16 cellular contexts compared by ENCODE assay signal in the genomic region with DNA sequence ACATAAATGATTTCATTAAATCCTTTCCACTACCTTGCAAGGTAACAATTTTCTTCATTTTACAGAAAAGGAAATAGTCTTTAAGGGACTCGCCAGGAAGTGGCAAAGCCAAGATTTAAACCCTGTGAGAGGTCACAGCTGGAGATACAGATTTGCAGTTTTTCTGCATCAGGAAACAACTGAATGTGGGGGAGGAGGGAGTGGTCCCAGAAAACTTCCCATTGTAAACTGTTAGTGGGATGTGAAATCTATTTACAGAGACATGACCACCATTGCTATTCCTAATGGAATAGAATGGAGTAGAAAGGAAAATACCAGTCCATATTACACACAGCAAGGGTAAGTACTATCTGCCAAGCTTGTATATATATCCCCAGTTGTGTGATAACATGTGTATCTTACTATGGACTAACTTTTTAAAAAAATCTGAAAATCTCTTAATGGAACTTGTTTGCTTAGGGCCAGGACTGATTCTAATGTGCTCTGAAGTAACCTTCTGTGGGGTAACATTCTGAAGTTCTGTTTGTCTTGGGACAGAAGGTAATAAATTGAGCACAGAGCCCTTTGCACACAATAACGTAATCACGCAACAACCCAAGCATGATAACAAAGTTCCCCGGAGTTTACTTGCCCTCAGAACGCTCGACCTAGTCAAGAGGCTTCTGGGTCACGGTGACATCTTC. TPM values are rescaled to one million over a fixed set of nuclear protein-coding genes. Genes with fewer than 3 reads are reported as not detected.
DNase-seq lines count a peak whose midpoint lies in the region; ATAC-seq and TF ChIP-seq lines count a peak whose summit lies in the region.
"Had no signal": no experiment of that assay in that cellular context is flagged by ENCODE, and none has a peak within 500 bp of the region (broad histone marks: within the 10 kb centered on the region; RNA-seq: fewer than 3 reads in every experiment).

No MANE protein-coding gene starts in this region.

- H3K4me1 ChIP-seq in endodermal cell (ENCODE audit: control insufficient read depth, insufficient read depth, low read length) (peaks cover 48% of the 10 kb centered on the region), mesenchymal stem cell (ENCODE audit: control insufficient read depth, insufficient read depth, low read depth, low read length) (peaks cover 47% of the 10 kb centered on the region), tibial artery (peaks cover 0 to 73% (median 63%) of the 10 kb centered on the region in 4 donors)

- no peaks in the 10 kb centered on the region for H3K27me3 ChIP-seq in endodermal cell (ENCODE audit: control insufficient read depth, insufficient read depth, low read length, poor library complexity, severe bottlenecking)
- no peaks in the 10 kb centered on the region for H3K27me3 ChIP-seq in mesenchymal stem cell (ENCODE audit: control insufficient read depth in 1 of 2, insufficient read depth in 1 of 2, low read length in 2 of 2)
- no peaks in the 10 kb centered on the region for H3K27me3 ChIP-seq in tibial artery
- H3K27me3 ChIP-seq: left lung had no signal

- peaks cover 63% of the 10 kb centered on the region for H3K4me1 Mint-ChIP-seq in endodermal cell

- peak overlapping the region; percentile 29 for H2BK15ac ChIP-seq in mesenchymal stem cell (ENCODE audit: low read depth, poor library complexity, severe bottlenecking)

- 78 to 92% methylated on average over 6 to 7 of the region's 7 CpGs for WGBS in endodermal cell (ENCODE audit: insufficient coverage in 1 of 2, insufficient read length in 1 of 2), 2 experiments
- WGBS in mesenchymal stem cell = 57% methylated on average over 7 of the region's 7 CpGs

- peak overlapping the region; percentile 76 for H3K27ac Mint-ChIP-seq in endodermal cell
- H3K27ac Mint-ChIP-seq: activated naive CD8-positive, alpha-beta T cell treated with anti-CD3 and anti-CD28 coated beads for 36 hours; stimulated activated memory B cell treated with anti-CD40 and anti-IgM and Interleukin-4, amounts not matched to agents 10 μg/mL and 1 μg/mL and 100 μg/mL, for 72 hours had no signal

- H2BK5ac ChIP-seq in mesenchymal stem cell (ENCODE audit: low read depth, low read length, poor library complexity, severe bottlenecking) = no peak overlapping the region

- H3K27ac ChIP-seq in endodermal cell (ENCODE audit: low read depth, low read length) (no peak overlapping the region), mesenchymal stem cell (ENCODE audit: low read length, poor library complexity, severe bottlenecking) (peak overlapping the region; percentile 24), tibial artery (peak overlapping the region; percentile 72 to 78)
- H3K27ac ChIP-seq: HL-60, left lung had no signal

- H3K9me3 Mint-ChIP-seq in endodermal cell = peaks cover 32% of the 10 kb centered on the region

- no peak for ATAC-seq in HG03045 (IDR thresholded peaks at IDR 0.05; ENCODE audit: unreplicated experiment)
- ATAC-seq in HG03469 (IDR thresholded peaks at IDR 0.05; ENCODE audit: unreplicated experiment) = no peak
- ATAC-seq: left lung; Panc1; stimulated activated memory B cell treated with anti-CD40 and anti-IgM and Interleukin-4, amounts not matched to agents 10 μg/mL and 1 μg/mL and 100 μg/mL, for 72 hours had no signal

- H2BK120ac ChIP-seq in mesenchymal stem cell (ENCODE audit: low read depth, low read length) = no peak overlapping the region

- H3K18ac ChIP-seq in mesenchymal stem cell (ENCODE audit: low read depth in 1 of 2, low read length in 2 of 2) = peak overlapping the region in 1 of 2 experiments; percentile 2

- no peaks in the 10 kb centered on the region for H3K79me1 ChIP-seq in mesenchymal stem cell (replicated peaks; ENCODE audit: low read length, poor library complexity, severe bottlenecking)

- peaks cover 2% of the 10 kb centered on the region for H3K27me3 Mint-ChIP-seq in endodermal cell (ENCODE audit: insufficient read depth)

- H3K23ac ChIP-seq in mesenchymal stem cell (ENCODE audit: low read length in 2 of 2) = no peak overlapping the region

- H3K4me3 Mint-ChIP-seq in endodermal cell = no peak overlapping the region
- H3K4me3 Mint-ChIP-seq: activated naive CD8-positive, alpha-beta T cell treated with anti-CD3 and anti-CD28 coated beads for 36 hours; CD8-positive, alpha-beta memory T cell; stimulated activated memory B cell treated with anti-CD40 and anti-IgM and Interleukin-4, amounts not matched to agents 10 μg/mL and 1 μg/mL and 100 μg/mL, for 72 hours had no signal

- H3K9me3 ChIP-seq in endodermal cell (ENCODE audit: control insufficient read depth, low read length) = peaks cover 30% of the 10 kb centered on the region
- peaks cover 16% of the 10 kb centered on the region for H3K9me3 ChIP-seq in mesenchymal stem cell (ENCODE audit: control insufficient read depth, low read length)
- no peaks in the 10 kb centered on the region for H3K9me3 ChIP-seq in tibial artery

- H3K14ac ChIP-seq in mesenchymal stem cell (ENCODE audit: low read length in 2 of 2) = no peak overlapping the region

- no peak for TF ChIP-seq CTCF in endodermal cell (conservative IDR thresholded peaks at IDR 0.05)
- no peak for TF ChIP-seq CTCF in tibial artery (IDR thresholded peaks at IDR 0.05)

- in situ Hi-C loops in KBM-7 (cut with MboI; ENCODE audit: low pct_unique_long_range_greater_than_20kb, low sequenced_read_pairs) = no loop called here

- DNase-seq in KBM-7 = peak; percentile 20
- DNase-seq in endodermal cell = no peak
- DNase-seq in mesenchymal stem cell = peak; percentile 84
- DNase-seq in tibial artery = peak in 1 of 2 donors; percentile 66
- DNase-seq in NCI-H187 (lab: John Stamatoyannopoulos, UW) = no peak
- DNase-seq: activated naive CD8-positive, alpha-beta T cell treated with anti-CD3 and anti-CD28 coated beads for 36 hours; CD8-positive, alpha-beta memory T cell; left lung; MM.1S; NCI-H2227 treated with DMSO at 0.1 percent for 48 hours; nucleus accumbens had no signal

- H3K4ac ChIP-seq in mesenchymal stem cell (ENCODE audit: low read depth in 1 of 2, low read length in 2 of 2) = no peak overlapping the region

- H3K9ac ChIP-seq in endodermal cell (ENCODE audit: extremely low read depth, low read length, poor library complexity, severe bottlenecking) (no peak overlapping the region), mesenchymal stem cell (ENCODE audit: low read length) (no peak overlapping the region)

- H3K36me3 Mint-ChIP-seq in endodermal cell (ENCODE audit: low read depth) = peaks cover 12% of the 10 kb centered on the region

- intact Hi-C loops in tibial artery (cut with DNase I; ENCODE audit: low total_unique reads) = no loop called here

- H3K4me3 ChIP-seq in endodermal cell (ENCODE audit: low read length) (no peak overlapping the region), mesenchymal stem cell (ENCODE audit: insufficient read depth in 1 of 2, low read depth in 1 of 2, low read length in 2 of 2) (no peak overlapping the region), tibial artery (no peak overlapping the region)
- H3K4me3 ChIP-seq: left lung had no signal

- H3K4me2 ChIP-seq in mesenchymal stem cell (ENCODE audit: low read length, poor library complexity, severe bottlenecking) = no peak overlapping the region

- no peak overlapping the region for H4K8ac ChIP-seq in mesenchymal stem cell (ENCODE audit: low read length)

- no peaks in the 10 kb centered on the region for H3K36me3 ChIP-seq in endodermal cell (ENCODE audit: control insufficient read depth, insufficient read depth, low read length)
- H3K36me3 ChIP-seq in mesenchymal stem cell (ENCODE audit: control insufficient read depth in 1 of 2, insufficient read depth in 2 of 2, low read depth in 1 of 2, low read length in 2 of 2) = no peaks in the 10 kb centered on the region
- H3K36me3 ChIP-seq in tibial artery = no peaks in the 10 kb centered on the region
- H3K36me3 ChIP-seq: left lung had no signal

- no peak overlapping the region for H2AFZ ChIP-seq in mesenchymal stem cell (ENCODE audit: low read depth, low read length)

- H4K91ac ChIP-seq in mesenchymal stem cell (ENCODE audit: low read length) = no peak overlapping the region

- H2BK12ac ChIP-seq in mesenchymal stem cell (ENCODE audit: low read length in 2 of 2) = peak overlapping the region in 1 of 2 experiments; percentile 90

- no peak overlapping the region for H2AK5ac ChIP-seq in mesenchymal stem cell (ENCODE audit: low read length, severe bottlenecking)

RNA-seq across cellular contexts. Expression of a gene that starts 10.9 kb away (rescaled TPM):
- 100 to 1,000 TPM; 105 to 130 TPM for total RNA-seq in endodermal cell
- polyA plus RNA-seq in endodermal cell (2013, experiment 1 of 2) = 39.1 TPM
- 45.5 TPM for polyA plus RNA-seq in endodermal cell (2013, experiment 2 of 2)
- 47.5 TPM for polyA plus RNA-seq in mesenchymal stem cell (2013, experiment 1 of 2)
- polyA plus RNA-seq in mesenchymal stem cell (2013, experiment 2 of 2) = 48.4 TPM
- polyA plus RNA-seq: CD8-positive, alpha-beta memory T cell had no signal

Comparison
In these comparisons a context has a peak if more than half of its experiments do, and no peak if none do; other contexts are left out.
1. DNase-seq: peak in KBM-7 (single experiment) and mesenchymal stem cell (single experiment); none in endodermal cell (single experiment) and NCI-H187 (0 of 2).